Comparison of ENCODE assay signal across 10 cellular contexts in the genomic region with DNA sequence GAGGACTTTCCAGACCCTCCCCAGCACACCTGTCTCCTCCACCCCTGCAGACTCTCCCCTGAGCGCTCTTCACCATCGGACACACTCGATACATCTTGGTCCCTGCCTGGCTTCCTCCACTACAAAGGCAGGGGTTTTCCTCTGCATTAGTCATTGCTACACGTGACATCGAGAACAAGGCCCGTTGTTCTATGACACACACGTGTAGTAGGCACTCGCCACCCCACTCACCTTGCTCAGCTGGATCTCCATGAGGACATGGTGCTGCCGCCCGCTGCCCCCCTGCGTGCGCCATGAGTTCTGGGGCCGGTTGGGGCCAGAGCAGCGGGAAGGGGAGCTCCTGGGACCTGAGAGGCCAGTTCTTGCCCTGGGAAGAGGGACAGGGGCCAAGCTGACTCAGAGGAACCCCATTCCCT. TPM values are rescaled to one million over a fixed set of nuclear protein-coding genes. Genes with fewer than 3 reads are reported as not detected.
DNase-seq lines count a peak whose midpoint lies in the region; ATAC-seq and TF ChIP-seq lines count a peak whose summit lies in the region.
"Had no signal": no experiment of that assay in that cellular context is flagged by ENCODE, and none has a peak within 500 bp of the region (broad histone marks: within the 10 kb centered on the region; RNA-seq: fewer than 3 reads in every experiment).

No MANE protein-coding gene starts in this region.

- peak; percentile 91 for DNase-seq in HT1080 (ENCODE audit: low read depth)
- peak; percentile 34 for DNase-seq in activated CD8-positive, alpha-beta memory T cell treated with anti-CD3 and anti-CD28 coated beads, Interleukin-2, amount 50 U/mL, for 1 hour (ENCODE audit: extremely low read depth)
- peak in 2 of 3 experiments; percentile 55 to 59 for DNase-seq in effector memory CD8-positive, alpha-beta T cell
- DNase-seq in stimulated activated CD8-positive, alpha-beta memory T cell treated with anti-CD3 and anti-CD28 coated beads, Interleukin-12 subunit alpha, Interleukin-12 subunit beta, amount 100 ng/mL, for 1 hour (ENCODE audit: low read depth) = peak; percentile 51
- DNase-seq in middle frontal gyrus (ENCODE audit: extremely low spot score, low spot score) = no peak
- no peak for DNase-seq in GF-D8 (lab: John Stamatoyannopoulos, UW)
- no peak for DNase-seq in foreskin fibroblast

- ATAC-seq in effector memory CD8-positive, alpha-beta T cell (replicated peaks) = peak; percentile 87
- ATAC-seq in GM18867 (IDR thresholded peaks at IDR 0.05; ENCODE audit: unreplicated experiment) = no peak

- TF ChIP-seq CTCF in foreskin fibroblast (IDR thresholded peaks at IDR 0.05; ENCODE audit: low read depth, low read length) = no peak

- peaks cover 96% of the 10 kb centered on the region for H3K36me3 Mint-ChIP-seq in effector memory CD8-positive, alpha-beta T cell (ENCODE audit: insufficient read depth)

- no peaks in the 10 kb centered on the region for H3K9me3 Mint-ChIP-seq in effector memory CD8-positive, alpha-beta T cell

- H3K27ac Mint-ChIP-seq in effector memory CD8-positive, alpha-beta T cell = peak overlapping the region; percentile 64 to 79

- H3K4me3 ChIP-seq in foreskin fibroblast (ENCODE audit: low read depth in 1 of 2, low read length in 2 of 2) = no peak overlapping the region
- H3K4me3 ChIP-seq: SJSA1 had no signal

- peaks cover 14 to 19% of the 10 kb centered on the region in 2 donors for H3K4me1 Mint-ChIP-seq in effector memory CD8-positive, alpha-beta T cell (ENCODE audit: low read depth in 2 of 2)

- H3K4me3 Mint-ChIP-seq in effector memory CD8-positive, alpha-beta T cell = peak overlapping the region; percentile 1 to 55

- H3K27me3 Mint-ChIP-seq in effector memory CD8-positive, alpha-beta T cell = no peaks in the 10 kb centered on the region

RNA-seq across cellular contexts. Expression of a gene that starts 16.7 kb away (rescaled TPM):
- 17.5 and 19.6 TPM in 2 replicates for total RNA-seq in HT1080 (2014; rRNA removed; shearing (Covaris generic))
- polyA plus RNA-seq in HT1080 (2015; cell fraction: cytosol; rRNA removed) = 10.8 and 11.0 TPM in 2 replicates
- polyA plus RNA-seq in HT1080 (2015; cell fraction: nucleus; rRNA removed) = 22.5 and 22.6 TPM in 2 replicates

RNA-seq across cellular contexts. Expression of a gene that starts 21.9 kb away (rescaled TPM):
- 62.0 and 80.4 TPM in 2 replicates for total RNA-seq in HT1080 (2014; rRNA removed; shearing (Covaris generic))
- polyA plus RNA-seq in HT1080 (2015; cell fraction: cytosol; rRNA removed) = 56.5 and 63.9 TPM in 2 replicates
- polyA plus RNA-seq in HT1080 (2015; cell fraction: nucleus; rRNA removed) = 76.7 and 83.0 TPM in 2 replicates

RNA-seq across cellular contexts. Expression of a gene that starts 24.2 kb away (rescaled TPM):
- 7.7 and 8.3 TPM in 2 replicates for total RNA-seq in HT1080 (2014; rRNA removed; shearing (Covaris generic))
- polyA plus RNA-seq in HT1080 (2015; cell fraction: cytosol; rRNA removed) = 7.8 and 8.4 TPM in 2 replicates
- polyA plus RNA-seq in HT1080 (2015; cell fraction: nucleus; rRNA removed) = 15.3 and 17.0 TPM in 2 replicates

RNA-seq across cellular contexts. Expression of a gene that starts 35.4 kb away (rescaled TPM):
- total RNA-seq in HT1080 (2014; rRNA removed; shearing (Covaris generic)) = 0.53 TPM in 1 of 2 replicates, not detected in the other
- polyA plus RNA-seq in HT1080 (2015; cell fraction: cytosol; rRNA removed) = not detected in 2 replicates
- not detected in 2 replicates for polyA plus RNA-seq in HT1080 (2015; cell fraction: nucleus; rRNA removed)
- total RNA-seq: SJSA1, skeletal muscle tissue had no signal

RNA-seq across cellular contexts. Expression of a gene that starts 55.8 kb away (rescaled TPM):
- 0.13 and 0.23 TPM in 2 replicates for total RNA-seq in HT1080 (2014; rRNA removed; shearing (Covaris generic))
- polyA plus RNA-seq in HT1080 (2015; cell fraction: cytosol; rRNA removed) = 0.01 and 0.05 TPM in 2 replicates
- polyA plus RNA-seq in HT1080 (2015; cell fraction: nucleus; rRNA removed) = 0.14 TPM in 2 replicates

Comparison
In these comparisons a context has a peak if more than half of its experiments do, and no peak if none do; other contexts are left out.
1. DNase-seq: peak in HT1080 (single experiment), activated CD8-positive, alpha-beta memory T cell treated with anti-CD3 and anti-CD28 coated beads, Interleukin-2, amount 50 U/mL, for 1 hour (single experiment), effector memory CD8-positive, alpha-beta T cell (2 of 3) and stimulated activated CD8-positive, alpha-beta memory T cell treated with anti-CD3 and anti-CD28 coated beads, Interleukin-12 subunit alpha, Interleukin-12 subunit beta, amount 100 ng/mL, for 1 hour (single experiment); none in middle frontal gyrus (single experiment), GF-D8 (single experiment) and foreskin fibroblast (0 of 2).